ENCODE assay signal across 9 cellular contexts in genomic region chr14:88545256-88545655, GRCh38.
"Had no signal": no experiment of that assay in that cellular context is flagged by ENCODE, and none has a peak within 500 bp of the region (broad histone marks: within the 10 kb centered on the region; RNA-seq: fewer than 3 reads in every experiment).

No MANE protein-coding gene starts in this region.

- H3K4me2 ChIP-seq: GM23338 had no signal

- H3K4me3 Mint-ChIP-seq: GM23338, H9, HFFc6 had no signal

- H2AFZ ChIP-seq: GM23248, GM23338 had no signal

- ATAC-seq: GM23338, HCT116 had no signal

- H3K27ac Mint-ChIP-seq: GM23338, HFFc6 had no signal

- H3K9ac ChIP-seq: GM23248 had no signal

- H3K9me3 ChIP-seq: HAP-1 had no signal

- H3K36me3 ChIP-seq: HAP-1 had no signal

- DNase-seq: GM23248, GOT3, H7, H9, HCEC 1CT, HFFc6 had no signal

- H3K9me3 Mint-ChIP-seq: GM23338, H9, HFFc6 had no signal

- H3K4me1 ChIP-seq: HAP-1 had no signal

- H3K27ac ChIP-seq: GM23248 had no signal

- H3K4me1 Mint-ChIP-seq: GM23338, H9 had no signal

- H3K4me3 ChIP-seq: GM23248, GM23338, HAP-1 had no signal
